ENCODE assay signal across 9 cellular contexts in genomic region chr9:36471359-36471758, GRCh38.
A peak's percentile ranks its signal among the peaks of the same experiment; 100 is the strongest.
DNase-seq lines count a peak whose midpoint lies in the region; ATAC-seq and TF ChIP-seq lines count a peak whose summit lies in the region.
"Had no signal": no experiment of that assay in that cellular context is flagged by ENCODE, and none has a peak within 500 bp of the region (broad histone marks: within the 10 kb centered on the region; RNA-seq: fewer than 3 reads in every experiment).

No MANE protein-coding gene starts in this region.

- no peak overlapping the region for H4K12ac ChIP-seq in trophoblast cell (ENCODE audit: low read depth, low read length)

- H3K4me1 ChIP-seq in ACC112 (ENCODE audit: control insufficient read depth, insufficient read depth, low read length, unreplicated experiment) (peaks cover 15% of the 10 kb centered on the region), trophoblast cell (ENCODE audit: control insufficient read depth in 1 of 2, insufficient read depth in 2 of 2, low read length in 2 of 2) (no peaks in the 10 kb centered on the region)

- H3K9me3 Mint-ChIP-seq in chondrocyte (ENCODE audit: low read depth), result no peaks in the 10 kb centered on the region
- H3K9me3 Mint-ChIP-seq in naive thymus-derived CD8-positive, alpha-beta T cell, result no peaks in the 10 kb centered on the region

- peaks cover 17% of the 10 kb centered on the region for H3K4me1 Mint-ChIP-seq in chondrocyte (ENCODE audit: low read depth)
- H3K4me1 Mint-ChIP-seq in naive thymus-derived CD8-positive, alpha-beta T cell, result peaks cover 20 to 53% (median 43%) of the 10 kb centered on the region in 4 donors

- H3K23ac ChIP-seq in trophoblast cell (ENCODE audit: low read length), result no peak overlapping the region

- no peak overlapping the region for H3K9ac ChIP-seq in trophoblast cell (ENCODE audit: low read length)

- TF ChIP-seq CTCF in chondrocyte (IDR thresholded peaks at IDR 0.05), result no peak

- peak overlapping the region; percentile 86 for H3K27ac Mint-ChIP-seq in chondrocyte (ENCODE audit: unreplicated experiment)
- H3K27ac Mint-ChIP-seq in naive thymus-derived CD8-positive, alpha-beta T cell, result peak overlapping the region; percentile 90 to 99 (median 96)

- H2AFZ ChIP-seq in ACC112 (ENCODE audit: low read length, unreplicated experiment), result peak overlapping the region; percentile 83
- no peak overlapping the region for H2AFZ ChIP-seq in trophoblast cell (ENCODE audit: insufficient read depth, low read length, poor library complexity)

- peak overlapping the region; percentile 79 for H3K4me3 ChIP-seq in ACC112 (ENCODE audit: low read depth, low read length)
- H3K4me3 ChIP-seq in trophoblast cell (ENCODE audit: low read depth, low read length), result no peak overlapping the region

- DNase-seq in chondrocyte (ENCODE audit: low spot score) (no peak), NCI-H510A treated with DMSO at 0.1 percent for 48 hours (lab: John Stamatoyannopoulos, UW) (no peak), trophoblast cell (no peak)
- no peak for DNase-seq in naive thymus-derived CD8-positive, alpha-beta T cell
- DNase-seq: NCI-H446 treated with DMSO at 0.1 percent for 48 hours had no signal

- no peak overlapping the region for H3K18ac ChIP-seq in trophoblast cell (ENCODE audit: low read length)

- ATAC-seq in naive thymus-derived CD8-positive, alpha-beta T cell, result no peak
- ATAC-seq in GM21390 (IDR thresholded peaks at IDR 0.05; ENCODE audit: unreplicated experiment) (no peak), HG03045 (IDR thresholded peaks at IDR 0.05; ENCODE audit: unreplicated experiment) (no peak)

- no peak overlapping the region for H2AK5ac ChIP-seq in trophoblast cell (ENCODE audit: low read length)

- H3K4ac ChIP-seq in trophoblast cell (ENCODE audit: low read depth, low read length), result no peak overlapping the region

- H3K79me2 ChIP-seq in ACC112 (ENCODE audit: control insufficient read depth, insufficient read depth, low read length, unreplicated experiment), result peaks cover 52% of the 10 kb centered on the region
- H3K79me2 ChIP-seq in trophoblast cell (ENCODE audit: control insufficient read depth, insufficient read depth, low read length, poor library complexity), result no peaks in the 10 kb centered on the region

- H3K27ac ChIP-seq in ACC112 (ENCODE audit: low read depth, low read length), result peak overlapping the region; percentile 86
- peak overlapping the region; percentile 69 for H3K27ac ChIP-seq in KOPT-K1 (ENCODE audit: low read depth, low read length, poor library complexity, severe bottlenecking)
- H3K27ac ChIP-seq in trophoblast cell (ENCODE audit: low read depth, low read length), result no peak overlapping the region

- no peak overlapping the region for H2BK12ac ChIP-seq in trophoblast cell (ENCODE audit: low read length)

- H3K9me3 ChIP-seq in KOPT-K1 (ENCODE audit: insufficient read depth, low read length, poor library complexity, severe bottlenecking) (no peaks in the 10 kb centered on the region), trophoblast cell (ENCODE audit: insufficient read depth, low read depth, low read length) (no peaks in the 10 kb centered on the region)

- H2BK5ac ChIP-seq in trophoblast cell (ENCODE audit: low read depth, low read length, poor library complexity), result no peak overlapping the region

- no peaks in the 10 kb centered on the region for H3K79me1 ChIP-seq in trophoblast cell (ENCODE audit: low read length)

- POLR2A ChIA-PET in naive thymus-derived CD8-positive, alpha-beta T cell (lab: Charles Lee), result interaction anchor here (3.2 kb wide), 1 partner anchor 15 kb away, joined by 22 read pairs; no protein-coding TSS in a partner anchor

- no peak overlapping the region for H2BK120ac ChIP-seq in trophoblast cell (ENCODE audit: insufficient read depth, low read length, poor library complexity)

- no CpG with 5 or more reads among the region's 3 CpGs for WGBS in trophoblast cell (ENCODE audit: extremely low coverage, insufficient coverage, insufficient read length)

- H3K27me3 ChIP-seq in ACC112 (ENCODE audit: insufficient read depth, low read length), result no peaks in the 10 kb centered on the region
- no peaks in the 10 kb centered on the region for H3K27me3 ChIP-seq in trophoblast cell (ENCODE audit: insufficient read depth, low read length)

- peak overlapping the region; percentile 62 for H3K4me3 Mint-ChIP-seq in chondrocyte (ENCODE audit: unreplicated experiment)
- peak overlapping the region; percentile 78 to 97 (median 90) for H3K4me3 Mint-ChIP-seq in naive thymus-derived CD8-positive, alpha-beta T cell

- no peak overlapping the region for H4K91ac ChIP-seq in trophoblast cell (ENCODE audit: low read depth, low read length)

- no peak overlapping the region for H3K4me2 ChIP-seq in trophoblast cell (ENCODE audit: low read length)

- no peaks in the 10 kb centered on the region for H3K27me3 Mint-ChIP-seq in chondrocyte (ENCODE audit: low read depth)
- no peaks in the 10 kb centered on the region for H3K27me3 Mint-ChIP-seq in naive thymus-derived CD8-positive, alpha-beta T cell

- H3K36me3 Mint-ChIP-seq in chondrocyte (ENCODE audit: low read depth), result no peaks in the 10 kb centered on the region
- peaks cover 0 to 2% (median 0%) of the 10 kb centered on the region in 3 donors for H3K36me3 Mint-ChIP-seq in naive thymus-derived CD8-positive, alpha-beta T cell

- no peaks in the 10 kb centered on the region for H3K36me3 ChIP-seq in ACC112 (ENCODE audit: insufficient read depth, low read length)
- H3K36me3 ChIP-seq in KOPT-K1 (ENCODE audit: insufficient read depth, low read length), result no peaks in the 10 kb centered on the region
- H3K36me3 ChIP-seq in trophoblast cell (ENCODE audit: control insufficient read depth in 1 of 2, insufficient read depth in 2 of 2, low read length in 2 of 2), result peaks cover 0 to 2% of the 10 kb centered on the region in 2 experiments

- no peak overlapping the region for H4K8ac ChIP-seq in trophoblast cell (ENCODE audit: low read depth, low read length)

- no peak overlapping the region for H3K14ac ChIP-seq in trophoblast cell (ENCODE audit: low read length)
